ENCODE assay signal across 8 cellular contexts in genomic region chr1:100249155-100249536, GRCh38. TPM values are rescaled to one million over a fixed set of nuclear protein-coding genes. Genes with fewer than 3 reads are reported as not detected.
A peak's percentile ranks its signal among the peaks of the same experiment; 100 is the strongest.
DNase-seq lines count a peak whose midpoint lies in the region; ATAC-seq and TF ChIP-seq lines count a peak whose summit lies in the region.

No MANE protein-coding gene starts in this region.

- TF ChIP-seq CTCF in upper lobe of right lung (IDR thresholded peaks at IDR 0.05) = no peak

- no peaks in the 10 kb centered on the region for H3K27me3 ChIP-seq in upper lobe of right lung

- peak overlapping the region; percentile 95 for H3K4me3 ChIP-seq in upper lobe of right lung

- peaks cover 16% of the 10 kb centered on the region for H3K4me1 ChIP-seq in upper lobe of right lung

- ATAC-seq in left lobe of liver (peak; percentile 13), upper lobe of right lung (no peak), HG02938 (IDR thresholded peaks at IDR 0.05; ENCODE audit: unreplicated experiment) (no peak)

- intact Hi-C loops in upper lobe of right lung (cut with DNase I) = no loop called here

- H3K27ac ChIP-seq in angular gyrus (ENCODE audit: low read depth, low read length) = peak overlapping the region; percentile 94
- peak overlapping the region; percentile 94 for H3K27ac ChIP-seq in upper lobe of right lung

- H3K9me3 ChIP-seq in upper lobe of right lung = no peaks in the 10 kb centered on the region

- peak; percentile 27 for DNase-seq in NCI-H748 (lab: John Stamatoyannopoulos, UW; ENCODE audit: unreplicated experiment)
- no peak for DNase-seq in NCI-H748 treated with DMSO at 0.1 percent for 48 hours (lab: John Stamatoyannopoulos, UW)
- DNase-seq in left lobe of liver (ENCODE audit: low spot score) = no peak
- DNase-seq in upper lobe of right lung = no peak
- no peak for DNase-seq in kidney glomerular epithelial cell (lab: John Stamatoyannopoulos, UW)
- no peak for DNase-seq in NCI-H1048 (lab: John Stamatoyannopoulos, UW)

- no peaks in the 10 kb centered on the region for H3K36me3 ChIP-seq in upper lobe of right lung

RNA-seq across cellular contexts. Expression of gene DBT, which starts 0.5 kb away (rescaled TPM):
- total RNA-seq in left lobe of liver (25.0 TPM), upper lobe of right lung (15.7 TPM)

RNA-seq across cellular contexts. Expression of gene RTCA, which starts 16.9 kb away (rescaled TPM):
- 16.6 TPM for total RNA-seq in left lobe of liver
- total RNA-seq in upper lobe of right lung = 27.7 TPM
